12 cellular contexts compared by ENCODE assay signal in genomic region chr6:1389791-1390070, GRCh38. TPM values are rescaled to one million over a fixed set of nuclear protein-coding genes. Genes with fewer than 3 reads are reported as not detected.
DNase-seq lines count a peak whose midpoint lies in the region; ATAC-seq and TF ChIP-seq lines count a peak whose summit lies in the region.
"Had no signal": no experiment of that assay in that cellular context is flagged by ENCODE, and none has a peak within 500 bp of the region (broad histone marks: within the 10 kb centered on the region; RNA-seq: fewer than 3 reads in every experiment).

No MANE protein-coding gene starts in this region.

- DNase-seq in GM23338 (ENCODE audit: low spot score) (peak; percentile 62), adipocyte (ENCODE audit: low read depth) (no peak), mesenchymal stem cell (no peak), stomach (no peak), GM13977 (ENCODE audit: low spot score) (no peak), activated T-cell treated with anti-CD3 and anti-CD28 coated beads for 4 hours (no peak), endothelial cell (ENCODE audit: low spot score) (no peak)
- DNase-seq: activated CD4-positive, alpha-beta T cell treated with anti-CD3 and anti-CD28 coated beads for 48 hours; immature natural killer cell had no signal

- no peak for TF ChIP-seq EP300 in stomach (IDR thresholded peaks at IDR 0.05)

- H3K27me3 ChIP-seq in GM23338 (ENCODE audit: insufficient read depth) (peaks cover 94% of the 10 kb centered on the region), adipocyte (replicated peaks; ENCODE audit: control insufficient read depth, insufficient read depth, low read length) (peaks cover 4% of the 10 kb centered on the region), mesenchymal stem cell (ENCODE audit: control insufficient read depth in 1 of 2, insufficient read depth in 1 of 2, low read length in 2 of 2) (peaks cover 18 to 91% of the 10 kb centered on the region in 2 experiments), stomach (peaks cover 10 to 100% (median 91%) of the 10 kb centered on the region in 3 donors)

- H4K20me1 ChIP-seq in GM23338 (replicated peaks; ENCODE audit: insufficient read depth), result peaks cover 31% of the 10 kb centered on the region; the same call in 1 of the 2 replicates

- H3K4me2 ChIP-seq in GM23338, result peak overlapping the region; percentile 75; the same call in 1 of the 2 replicates
- H3K4me2 ChIP-seq in mesenchymal stem cell (ENCODE audit: low read length, poor library complexity, severe bottlenecking), result peak overlapping the region; percentile 58

- H3K9me2 ChIP-seq in GM23338 (ENCODE audit: insufficient read depth), result no peaks in the 10 kb centered on the region

- no peak overlapping the region for H3K4me3 Mint-ChIP-seq in GM23338
- H3K4me3 Mint-ChIP-seq in endothelial cell (ENCODE audit: unreplicated experiment), result no peak overlapping the region

- no peak overlapping the region for H3K4ac ChIP-seq in mesenchymal stem cell (ENCODE audit: low read depth in 1 of 2, low read length in 2 of 2)

- in situ Hi-C loops in GM13977 (cut with MboI; ENCODE audit: low pct_unique_long_range_greater_than_20kb, low sequenced_read_pairs, unreplicated experiment), result loop anchor here (10.0 to 25.0 kb wide), 2 partner anchors 595 to 802 kb away; no protein-coding TSS in a partner anchor

- H3K36me3 Mint-ChIP-seq in GM23338 (ENCODE audit: low read depth), result no peaks in the 10 kb centered on the region; the same call in 2 of the 3 replicates
- no peaks in the 10 kb centered on the region for H3K36me3 Mint-ChIP-seq in endothelial cell (ENCODE audit: low read depth, unreplicated experiment)
- H3K36me3 Mint-ChIP-seq: T-cell had no signal

- H3K9ac ChIP-seq in adipocyte (ENCODE audit: low read length) (no peak overlapping the region), mesenchymal stem cell (ENCODE audit: low read length) (no peak overlapping the region)

- H3K4me3 ChIP-seq in GM23338 (peak overlapping the region; percentile 50; the same call in 1 of the 2 replicates), adipocyte (ENCODE audit: low read length) (peak overlapping the region; percentile 27), mesenchymal stem cell (ENCODE audit: insufficient read depth in 1 of 2, low read depth in 1 of 2, low read length in 2 of 2) (no peak overlapping the region), stomach (peak overlapping the region; percentile 56 to 61 (median 60))

- H2AFZ ChIP-seq in GM23338, result no peak overlapping the region
- H2AFZ ChIP-seq in mesenchymal stem cell (ENCODE audit: low read depth, low read length), result peak overlapping the region; percentile 61

- no peaks in the 10 kb centered on the region for H3K79me1 ChIP-seq in mesenchymal stem cell (replicated peaks; ENCODE audit: low read length, poor library complexity, severe bottlenecking)

- peaks cover 39% of the 10 kb centered on the region for H3K4me1 Mint-ChIP-seq in GM23338
- H3K4me1 Mint-ChIP-seq in endothelial cell (ENCODE audit: unreplicated experiment), result peaks cover 25% of the 10 kb centered on the region

- no peak overlapping the region for H2BK12ac ChIP-seq in mesenchymal stem cell (ENCODE audit: low read length in 2 of 2)

- intact Hi-C loops in stomach (cut with DNase I; ENCODE audit: low total_unique reads), result loop anchor here (5.0 to 10.0 kb wide), 2 partner anchors 675 to 797 kb away; no protein-coding TSS in a partner anchor

- H3K18ac ChIP-seq in mesenchymal stem cell (ENCODE audit: low read depth in 1 of 2, low read length in 2 of 2), result peak overlapping the region in 1 of 2 experiments; percentile 38

- H3K36me3 ChIP-seq in GM23338 (ENCODE audit: insufficient read depth), result no peaks in the 10 kb centered on the region
- peaks cover 2% of the 10 kb centered on the region for H3K36me3 ChIP-seq in adipocyte (ENCODE audit: control insufficient read depth, insufficient read depth, low read length, severe bottlenecking)
- peaks cover 0 to 8% of the 10 kb centered on the region in 2 experiments for H3K36me3 ChIP-seq in mesenchymal stem cell (ENCODE audit: control insufficient read depth in 1 of 2, insufficient read depth in 2 of 2, low read depth in 1 of 2, low read length in 2 of 2)
- H3K36me3 ChIP-seq in stomach, result no peaks in the 10 kb centered on the region

- H3K9me3 Mint-ChIP-seq in GM23338 (no peaks in the 10 kb centered on the region; the same call in 2 of the 3 replicates), endothelial cell (ENCODE audit: unreplicated experiment) (no peaks in the 10 kb centered on the region)
- H3K9me3 Mint-ChIP-seq: immature natural killer cell, T-cell had no signal

- no peak overlapping the region for H2AK5ac ChIP-seq in mesenchymal stem cell (ENCODE audit: low read length, severe bottlenecking)

- H3K14ac ChIP-seq in mesenchymal stem cell (ENCODE audit: low read length in 2 of 2), result no peak overlapping the region

- H3K79me2 ChIP-seq in GM23338 (replicated peaks; ENCODE audit: insufficient read depth), result no peaks in the 10 kb centered on the region

- no peak for TF ChIP-seq CTCF in GM23338 (conservative IDR thresholded peaks at IDR 0.05; ENCODE audit: low read depth in 2 of 2)
- no peak for TF ChIP-seq CTCF in stomach (IDR thresholded peaks at IDR 0.05)
- TF ChIP-seq CTCF in GM13977 (IDR thresholded peaks at IDR 0.05; ENCODE audit: extremely low read depth, insufficient read depth, missing control alignments), result no peak
- TF ChIP-seq CTCF in endothelial cell (IDR thresholded peaks at IDR 0.05; ENCODE audit: unreplicated experiment), result no peak

- H3K27me3 Mint-ChIP-seq in GM23338 (ENCODE audit: insufficient read depth, low read depth, poor library complexity) (peaks cover 94% of the 10 kb centered on the region), endothelial cell (ENCODE audit: unreplicated experiment) (peaks cover 49% of the 10 kb centered on the region)

- no peak for TF ChIP-seq POLR2A in stomach (IDR thresholded peaks at IDR 0.05)

- H2BK5ac ChIP-seq in mesenchymal stem cell (ENCODE audit: low read depth, low read length, poor library complexity, severe bottlenecking), result no peak overlapping the region

- H2BK120ac ChIP-seq in mesenchymal stem cell (ENCODE audit: low read depth, low read length), result no peak overlapping the region

- H3K9me3 ChIP-seq in adipocyte (ENCODE audit: control insufficient read depth, low read length) (no peaks in the 10 kb centered on the region), mesenchymal stem cell (ENCODE audit: control insufficient read depth, low read length) (no peaks in the 10 kb centered on the region), stomach (no peaks in the 10 kb centered on the region)

- H3K27ac ChIP-seq in GM23338 (ENCODE audit: low read depth), result no peak overlapping the region
- H3K27ac ChIP-seq in mesenchymal stem cell (ENCODE audit: low read length, poor library complexity, severe bottlenecking), result no peak overlapping the region
- peak overlapping the region; percentile 67 to 90 (median 83) for H3K27ac ChIP-seq in stomach

- WGBS in mesenchymal stem cell, result 0% methylated on average over 6 of the region's 50 CpGs
- WGBS in stomach, 5 donors, result 0 to 2% (median 1%) methylated on average over 1 to 37 of the region's 50 CpGs; no CpG with 5 or more reads in 1 of the 5 donors

- no peak overlapping the region for H3K23ac ChIP-seq in mesenchymal stem cell (ENCODE audit: low read length in 2 of 2)

- no peak overlapping the region for H4K8ac ChIP-seq in mesenchymal stem cell (ENCODE audit: low read length)

- peaks cover 24% of the 10 kb centered on the region for H3K4me1 ChIP-seq in GM23338 (ENCODE audit: insufficient read depth)
- peaks cover 16% of the 10 kb centered on the region for H3K4me1 ChIP-seq in adipocyte (ENCODE audit: control insufficient read depth, insufficient read depth, low read length)
- H3K4me1 ChIP-seq in mesenchymal stem cell (ENCODE audit: control insufficient read depth, insufficient read depth, low read depth, low read length), result peaks cover 40% of the 10 kb centered on the region
- H3K4me1 ChIP-seq in stomach, result peaks cover 9 to 73% (median 53%) of the 10 kb centered on the region in 4 donors

- H3K27ac Mint-ChIP-seq in GM23338 (no peak overlapping the region), endothelial cell (ENCODE audit: unreplicated experiment) (no peak overlapping the region)
- H3K27ac Mint-ChIP-seq: immature natural killer cell, T-cell had no signal

- H2BK15ac ChIP-seq in mesenchymal stem cell (ENCODE audit: low read depth, poor library complexity, severe bottlenecking), result no peak overlapping the region

- peaks cover 7% of the 10 kb centered on the region for H3F3A ChIP-seq in GM23338 (replicated peaks; ENCODE audit: low read depth)

- no peak overlapping the region for H4K91ac ChIP-seq in mesenchymal stem cell (ENCODE audit: low read length)

- ATAC-seq in GM23338 (no peak), GM19397 (IDR thresholded peaks at IDR 0.05; ENCODE audit: unreplicated experiment) (no peak)

TF ChIP-seq in GM23338, 12 proteins besides CTCF, POLR2A, EP300 and RAD21 (continues in another document):
- TF ChIP-seq STAT1 (IDR thresholded peaks at IDR 0.05; ENCODE audit: unreplicated experiment) (no peak), NANOG (IDR thresholded peaks at IDR 0.05; ENCODE audit: borderline replicate concordance) (no peak), EZH2phosphoT487 (IDR thresholded peaks at IDR 0.05; ENCODE audit: unreplicated experiment) (no peak), EZH2 (IDR thresholded peaks at IDR 0.05; ENCODE audit: low read depth, unreplicated experiment) (no peak), JUNB (IDR thresholded peaks at IDR 0.05; ENCODE audit: unreplicated experiment) (no peak)

RNA-seq across cellular contexts. Expression of gene FOXF2, which starts 0.4 kb away (rescaled TPM):
- not detected in 2 replicates for total RNA-seq in GM23338 (2014; rRNA removed; shearing (Covaris generic))
- polyA plus RNA-seq in GM23338 (2016; fragmentation: Nextera tagmentation; extraction: Ambion mirVana) (not detected in 2 replicates), stomach (10 to 100 TPM; 17.7 to 32.2 (median 20.7) TPM)
- polyA plus RNA-seq in mesenchymal stem cell (2013, experiment 1 of 2), result 0.50 TPM
- polyA plus RNA-seq in mesenchymal stem cell (2013, experiment 2 of 2), result 0.33 TPM
- total RNA-seq in stomach (100 to 1,000 TPM in 1 of 5 donors, 10 to 100 TPM in 3, 1 to 10 TPM in 1; 9.6 to 104 (median 14.1) TPM), endothelial cell (ENCODE audit: unreplicated experiment) (not detected)
- total RNA-seq: myocyte, T-cell had no signal
- polyA plus RNA-seq: immature natural killer cell had no signal

Comparison
In these comparisons a context has a peak if more than half of its experiments do, and no peak if none do; other contexts are left out.
1. H3K27ac ChIP-seq: peak in stomach (5 of 5); none in GM23338 (single experiment) and mesenchymal stem cell (single experiment).
2. H3K4me3 ChIP-seq: peak in GM23338 (single experiment), adipocyte (single experiment) and stomach (4 of 4); none in mesenchymal stem cell (0 of 2).
3. RNA of gene FOXF2, which starts 0.4 kb away (total RNA-seq): 9.6 to 104 TPM in stomach; not detected in endothelial cell (single experiment) and not detected in GM23338; every median in the first group is over 10 times any median in the second.